18 cellular contexts compared by ENCODE assay signal in genomic region chr15:36517758-36518157, GRCh38.
DNase-seq lines count a peak whose midpoint lies in the region; ATAC-seq, FAIRE-seq and TF ChIP-seq lines count a peak whose summit lies in the region.
"Had no signal": no experiment of that assay in that cellular context is flagged by ENCODE, and none has a peak within 500 bp of the region (broad histone marks: within the 10 kb centered on the region; RNA-seq: fewer than 3 reads in every experiment).

No MANE protein-coding gene starts in this region.

- RAD21 ChIA-PET in GM12878 (lab: Charles Lee; ENCODE audit: unreplicated experiment) = no interaction called here

- H3K4me1 ChIP-seq in GM12878 (ENCODE audit: control insufficient read depth, insufficient read depth, low read length) (no peaks in the 10 kb centered on the region), OCI-LY7 (ENCODE audit: insufficient read depth, low read length, poor library complexity, severe bottlenecking) (no peaks in the 10 kb centered on the region)
- H3K4me1 ChIP-seq: BLaER1, Caco-2 had no signal

- no peak overlapping the region for H3K4me2 ChIP-seq in GM12878 (ENCODE audit: control insufficient read depth, insufficient read depth)
- H3K4me2 ChIP-seq in OCI-LY7 (ENCODE audit: low read length) = no peak overlapping the region
- H3K4me2 ChIP-seq: BLaER1 had no signal

- H3K4me3 ChIP-seq in GM12878 (no peak overlapping the region), OCI-LY7 (ENCODE audit: low read depth, low read length, poor library complexity, severe bottlenecking) (no peak overlapping the region)
- H3K4me3 ChIP-seq: BLaER1 had no signal

- H3K36me3 ChIP-seq in GM12878 (ENCODE audit: control insufficient read depth in 2 of 2, insufficient read depth in 2 of 2, low read length in 1 of 2) = no peaks in the 10 kb centered on the region
- H3K36me3 ChIP-seq in OCI-LY7 (ENCODE audit: insufficient read depth, low read length) = no peaks in the 10 kb centered on the region
- H3K36me3 ChIP-seq: BLaER1 had no signal

- FAIRE-seq in GM12878 (lab: Jason Lieb, UNC) = no peak
- FAIRE-seq: GM19239 had no signal

- no peaks in the 10 kb centered on the region for H3K27me3 ChIP-seq in GM12878 (replicated peaks in 1 of 2; ENCODE audit: control insufficient read depth in 2 of 2, insufficient read depth in 2 of 2, low read length in 1 of 2)
- H3K27me3 ChIP-seq: BLaER1 had no signal

- H2AFZ ChIP-seq in GM12878 (ENCODE audit: control insufficient read depth, low read depth, low read length) (no peak overlapping the region), OCI-LY7 (ENCODE audit: low read length) (no peak overlapping the region)

- H3K27ac ChIP-seq in GM12878 (ENCODE audit: control insufficient read depth, insufficient read depth) (no peak overlapping the region), OCI-LY7 (ENCODE audit: low read depth, low read length, poor library complexity, severe bottlenecking) (no peak overlapping the region)
- H3K27ac ChIP-seq: BLaER1, C4-2B had no signal

- TF ChIP-seq CTCF in GM12878 (IDR thresholded peaks at IDR 0.05 in 2 of 3, conservative IDR thresholded peaks at IDR 0.05 in 1 of 3; ENCODE audit: control insufficient read depth in 2 of 3, extremely low read depth in 1 of 3, insufficient read depth in 1 of 3, low read depth in 3 of 3, low read length in 3 of 3) = no peak
- TF ChIP-seq CTCF in OCI-LY7 (conservative IDR thresholded peaks at IDR 0.05; ENCODE audit: low read length) = no peak

- TF ChIP-seq POLR2A in GM12878 (IDR thresholded peaks at IDR 0.05; ENCODE audit: low read depth, low read length) = no peak

- TF ChIP-seq RAD21 in GM12878 (IDR thresholded peaks at IDR 0.05; ENCODE audit: insufficient read depth, low read depth, low read length) = no peak

- ATAC-seq in GM18520 (IDR thresholded peaks at IDR 0.05; ENCODE audit: unreplicated experiment) = peak; percentile 57
- peak; percentile 53 for ATAC-seq in GM19463 (IDR thresholded peaks at IDR 0.05; ENCODE audit: unreplicated experiment)
- ATAC-seq in GM12878 = peak; percentile 80
- ATAC-seq in HG03571 (IDR thresholded peaks at IDR 0.05; ENCODE audit: unreplicated experiment) = no peak
- ATAC-seq: CD8-positive, alpha-beta T cell; HCT116 had no signal

- CTCF ChIA-PET in GM12878 (lab: Yijun Ruan, JAX) (interaction anchor here (1.2 kb wide), 1 partner anchor 16 kb away, joined by 4 read pairs; no protein-coding TSS in a partner anchor), OCI-LY7 (lab: Charles Lee; ENCODE audit: unreplicated experiment) (no interaction called here)

- DNase-seq in GM12878 (ENCODE audit: low read depth, low spot score) (no peak), OCI-LY7 (ENCODE audit: low spot score) (no peak)
- DNase-seq in stimulated activated CD4-positive, alpha-beta T cell treated with anti-CD3 and anti-CD28 coated beads, Interleukin-2, amount 100 ng/mL, for 48 hours = no peak
- DNase-seq: Caco-2; CD4-positive, CD25-positive, alpha-beta regulatory T cell; CD8-positive, alpha-beta T cell; DMS79; EL; GDM1; GOT3; H7 had no signal

- POLR2A ChIA-PET in GM12878 (lab: Charles Lee) (no interaction called here), OCI-LY7 (lab: Charles Lee) (no interaction called here)

- WGBS in GM12878 (ENCODE audit: insufficient coverage, insufficient replicate concordance, low lambda C conversion rate, missing lambda C conversion rate) = 22% methylated on average over 1 of the region's 1 CpG

- H3K9me2 ChIP-seq in OCI-LY7 (ENCODE audit: insufficient read depth, low read length) = no peaks in the 10 kb centered on the region

- SMC1A ChIA-PET in GM12878 (lab: Charles Lee; ENCODE audit: uncharacterized antibody, unreplicated experiment) = interaction anchor here (1.2 to 2.3 kb wide), 2 partner anchors 8 to 16 kb away, joined by 3 to 7 read pairs; no protein-coding TSS in a partner anchor

- H3K9me3 ChIP-seq in GM12878 (replicated peaks; ENCODE audit: control insufficient read depth, insufficient read depth, low read length) (no peaks in the 10 kb centered on the region), OCI-LY7 (ENCODE audit: low read length) (no peaks in the 10 kb centered on the region)
- H3K9me3 ChIP-seq: BLaER1, Caco-2 had no signal

- H4K20me1 ChIP-seq in GM12878 (ENCODE audit: control insufficient read depth, insufficient read depth) = no peaks in the 10 kb centered on the region
- no peaks in the 10 kb centered on the region for H4K20me1 ChIP-seq in OCI-LY7 (ENCODE audit: insufficient read depth, low read length)
- H4K20me1 ChIP-seq: BLaER1 had no signal

- H3K79me2 ChIP-seq in GM12878 (ENCODE audit: control insufficient read depth, insufficient read depth, low read length) (no peaks in the 10 kb centered on the region), OCI-LY7 (ENCODE audit: insufficient read depth, low read depth, low read length) (no peaks in the 10 kb centered on the region)

- BruUV-seq in GM12878 (replicated peaks; lab: Mats Ljungman, UMichigan) (no TSS peak), OCI-LY7 (replicated peaks; lab: Mats Ljungman, UMichigan) (no TSS peak)

- no peak overlapping the region for H3K9ac ChIP-seq in GM12878 (ENCODE audit: control insufficient read depth, insufficient read depth, low read length)
- H3K9ac ChIP-seq: BLaER1 had no signal

- intact Hi-C loops in GM12878 (cut with micrococcal nuclease; ENCODE audit: unreplicated experiment) = loop anchor here (2.0 kb wide), 1 partner anchor 15 kb away; no protein-coding TSS in a partner anchor
- intact Hi-C loops in OCI-LY7 (cut with micrococcal nuclease; ENCODE audit: unreplicated experiment) = loop anchor here (5.0 kb wide), 1 partner anchor 50 kb away; no protein-coding TSS in a partner anchor

- TF ChIP-seq EP300 in GM12878 (IDR thresholded peaks at IDR 0.05; ENCODE audit: borderline replicate concordance in 1 of 2, control insufficient read depth in 1 of 2, low read depth in 2 of 2, low read length in 2 of 2) = no peak

- in situ Hi-C loops in GM12878 (cut with MboI) = loop anchor here (25.0 kb wide), 1 partner anchor 1370 kb away; no protein-coding TSS in a partner anchor

TF ChIP-seq in GM12878, 131 proteins besides CTCF, POLR2A, EP300 and RAD21 (continues in another document):
- TF ChIP-seq PAX5 (IDR thresholded peaks at IDR 0.05; ENCODE audit: borderline replicate concordance, low read depth, low read length) (no peak), FOXM1 (IDR thresholded peaks at IDR 0.05; ENCODE audit: low read depth, low read length) (no peak), MXI1 (IDR thresholded peaks at IDR 0.05; ENCODE audit: low read depth, low read length) (no peak), ZBTB40 (IDR thresholded peaks at IDR 0.05; ENCODE audit: borderline replicate concordance) (no peak), IRF5 (IDR thresholded peaks at IDR 0.05; ENCODE audit: borderline replicate concordance) (no peak)
